8 cellular contexts compared by ENCODE assay signal in genomic region chr2:221572180-221572820, GRCh38. TPM values are rescaled to one million over a fixed set of nuclear protein-coding genes. Genes with fewer than 3 reads are reported as not detected.
DNase-seq lines count a peak whose midpoint lies in the region; TF ChIP-seq lines count a peak whose summit lies in the region.

Gene EPHA4 (minus strand): TSS chr2:221572304. CDS start chr2:221572248, 56 bp downstream.

- TF ChIP-seq EP300 in SK-N-SH (IDR thresholded peaks at IDR 0.05; ENCODE audit: borderline replicate concordance in 1 of 2, low read depth in 1 of 2, low read length in 1 of 2) = no peak

- no peak within 1 kb of the TSS for H3K27ac Mint-ChIP-seq in activated naive CD8-positive, alpha-beta T cell

- H3K9me3 ChIP-seq in GM23248 (ENCODE audit: low read depth) (no peaks in the 10 kb centered on the region), SK-N-SH (no peaks in the 10 kb centered on the region)

- H3K4me3 Mint-ChIP-seq in activated naive CD8-positive, alpha-beta T cell = peak within 1 kb of the TSS; percentile 94

- peak within 1 kb of the TSS; percentile 45 for H3K27ac ChIP-seq in GM23248
- H3K27ac ChIP-seq in SK-N-SH (ENCODE audit: low read depth in 2 of 2, low read length in 1 of 2) = no peak within 1 kb of the TSS
- peak within 1 kb of the TSS; percentile 36 for H3K27ac ChIP-seq in substantia nigra (ENCODE audit: low read depth, low read length, poor library complexity, severe bottlenecking)

- H3K36me3 Mint-ChIP-seq in activated naive CD8-positive, alpha-beta T cell = no peaks in the 10 kb centered on the region

- DNase-seq in DMS79 (lab: John Stamatoyannopoulos, UW) (peak; percentile 47), GM23248 (peak; percentile 97), LHCN-M2 (ENCODE audit: low read depth) (peak; percentile 83), SK-N-SH (peak; percentile 93), glomerular endothelial cell (ENCODE audit: extremely low read depth, low read depth, low spot score) (no peak), occipital lobe (lab: John Stamatoyannopoulos, UW) (peak; percentile 79), substantia nigra (lab: John Stamatoyannopoulos, UW) (peak in 48 of 49 donors; percentile 16 to 94 (median 73))

- no peak for TF ChIP-seq RAD21 in SK-N-SH (IDR thresholded peaks at IDR 0.05; ENCODE audit: low read length)

- POLR2A ChIA-PET in SK-N-SH (lab: Yijun Ruan, JAX) = no interaction called here

- H3K27me3 ChIP-seq in GM23248 (replicated peaks; ENCODE audit: insufficient read depth) (no peaks in the 10 kb centered on the region), SK-N-SH (ENCODE audit: insufficient read depth) (peaks cover 53% of the 10 kb centered on the region)

- 2% methylated on average over 35 to 47 of the region's 59 CpGs for WGBS in GM23248 (ENCODE audit: low coverage in 1 of 2, low lambda C conversion rate in 2 of 2, missing lambda C conversion rate in 2 of 2), 2 experiments
- WGBS in SK-N-SH (ENCODE audit: low lambda C conversion rate) = 5% methylated on average over 17 of the region's 59 CpGs

- peak within 1 kb of the TSS; percentile 93 for H2AFZ ChIP-seq in GM23248
- H2AFZ ChIP-seq in SK-N-SH (ENCODE audit: low read depth) = peak within 1 kb of the TSS; percentile 88

- H3K4me1 Mint-ChIP-seq in activated naive CD8-positive, alpha-beta T cell (ENCODE audit: low read depth) = peaks cover 29% of the 10 kb centered on the region

- CTCF ChIA-PET in SK-N-SH (lab: Yijun Ruan, JAX) = interaction anchor here (1.1 to 2.7 kb wide), 9 partner anchors 12 to 1837 kb away, joined by 3 to 26 read pairs (median 11); no protein-coding TSS in a partner anchor

- H3K36me3 ChIP-seq in GM23248 (ENCODE audit: low read depth) = peaks cover 11% of the 10 kb centered on the region; the same call in 1 of the 2 replicates
- no peaks in the 10 kb centered on the region for H3K36me3 ChIP-seq in SK-N-SH (replicated peaks in 1 of 2; ENCODE audit: control insufficient read depth in 1 of 2, insufficient read depth in 2 of 2, low read length in 1 of 2)

- H3K4me3 ChIP-seq in GM23248 (peak within 1 kb of the TSS; percentile 92), SK-N-SH (ENCODE audit: low read depth in 2 of 2, low read length in 1 of 2) (peak within 1 kb of the TSS; percentile 50 to 74)

- TF ChIP-seq CTCF in SK-N-SH (IDR thresholded peaks at IDR 0.05) = peak; percentile 16; the same call in 1 of the 2 replicates

- H3K9me3 Mint-ChIP-seq in activated naive CD8-positive, alpha-beta T cell (ENCODE audit: low read depth) = no peaks in the 10 kb centered on the region

- peaks cover 36% of the 10 kb centered on the region for H3K27me3 Mint-ChIP-seq in activated naive CD8-positive, alpha-beta T cell

- H3K9ac ChIP-seq in GM23248 = peak within 1 kb of the TSS; percentile 79
- H3K9ac ChIP-seq in SK-N-SH = no peak within 1 kb of the TSS; the same call in 1 of the 2 replicates

- peak within 1 kb of the TSS; percentile 93 for H3K4me2 ChIP-seq in GM23248 (ENCODE audit: unreplicated experiment)
- peak within 1 kb of the TSS; percentile 93 for H3K4me2 ChIP-seq in SK-N-SH

- H3K4me1 ChIP-seq in GM23248 (ENCODE audit: insufficient read depth) (peaks cover 18% of the 10 kb centered on the region), SK-N-SH (ENCODE audit: control insufficient read depth in 1 of 2, insufficient read depth in 2 of 2, low read depth in 1 of 2, low read length in 1 of 2) (peaks cover 0 to 10% of the 10 kb centered on the region in 2 experiments; a peak in 1 of 4 replicates)

- no peaks in the 10 kb centered on the region for H3K9me2 ChIP-seq in GM23248 (ENCODE audit: insufficient read depth)
- H3K9me2 ChIP-seq in SK-N-SH = no peaks in the 10 kb centered on the region

- H3F3A ChIP-seq in GM23248 (ENCODE audit: insufficient read depth) (no peaks in the 10 kb centered on the region), SK-N-SH (replicated peaks; ENCODE audit: insufficient read depth) (peaks cover 5% of the 10 kb centered on the region)

- in situ Hi-C loops in GM23248 (cut with MboI) = loop anchor here (10.0 to 25.0 kb wide), 3 partner anchors 887 to 1835 kb away; no protein-coding TSS in a partner anchor

- H3K79me2 ChIP-seq in GM23248 (ENCODE audit: insufficient read depth) (peaks cover 46% of the 10 kb centered on the region), SK-N-SH (ENCODE audit: insufficient read depth) (no peaks in the 10 kb centered on the region)

- H4K20me1 ChIP-seq in GM23248 (ENCODE audit: insufficient read depth) = no peaks in the 10 kb centered on the region
- no peaks in the 10 kb centered on the region for H4K20me1 ChIP-seq in SK-N-SH (ENCODE audit: insufficient read depth)

TF ChIP-seq in SK-N-SH, 30 proteins besides CTCF, POLR2A, EP300 and RAD21:
- no peak for TF ChIP-seq POLR2AphosphoS5 (IDR thresholded peaks at IDR 0.05; ENCODE audit: low read depth, low read length)
- no peak for TF ChIP-seq SIN3A (IDR thresholded peaks at IDR 0.05; ENCODE audit: borderline replicate concordance, low read depth, low read length)
- TF ChIP-seq, protein P1, sequence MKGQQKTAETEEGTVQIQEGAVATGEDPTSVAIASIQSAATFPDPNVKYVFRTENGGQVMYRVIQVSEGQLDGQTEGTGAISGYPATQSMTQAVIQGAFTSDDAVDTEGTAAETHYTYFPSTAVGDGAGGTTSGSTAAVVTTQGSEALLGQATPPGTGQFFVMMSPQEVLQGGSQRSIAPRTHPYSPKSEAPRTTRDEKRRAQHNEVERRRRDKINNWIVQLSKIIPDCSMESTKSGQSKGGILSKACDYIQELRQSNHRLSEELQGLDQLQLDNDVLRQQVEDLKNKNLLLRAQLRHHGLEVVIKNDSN (IDR thresholded peaks at IDR 0.05; ENCODE audit: borderline replicate concordance, low read depth) = no peak
- no peak for TF ChIP-seq SMC3 (IDR thresholded peaks at IDR 0.05; ENCODE audit: low read depth, low read length)
- no peak for TF ChIP-seq TCF12 (IDR thresholded peaks at IDR 0.05)
- peak; percentile 95 for TF ChIP-seq PBX3 (IDR thresholded peaks at IDR 0.05)
- peak; percentile 41; the same call in 1 of the 2 replicates for TF ChIP-seq NFIC (IDR thresholded peaks at IDR 0.05; ENCODE audit: borderline replicate concordance)
- no peak for TF ChIP-seq RCOR1 (IDR thresholded peaks at IDR 0.05; ENCODE audit: low read length)
- TF ChIP-seq TEAD4 (IDR thresholded peaks at IDR 0.05; ENCODE audit: borderline replicate concordance, insufficient read depth) = no peak
- no peak for TF ChIP-seq FOXM1 (IDR thresholded peaks at IDR 0.05; ENCODE audit: low read depth)
- no peak for TF ChIP-seq TAF1 (IDR thresholded peaks at IDR 0.05; ENCODE audit: borderline replicate concordance, low read depth, low read length)
- TF ChIP-seq RFX5 (IDR thresholded peaks at IDR 0.05; ENCODE audit: low read length) = no peak
- no peak for TF ChIP-seq FOSL2 (IDR thresholded peaks at IDR 0.05; ENCODE audit: borderline replicate concordance, low read depth)

RNA-seq across cellular contexts. Expression of gene EPHA4, which starts in this region (rescaled TPM):
- 42.2 and 47.8 TPM in 2 replicates for total RNA-seq in GM23248 (2014; rRNA removed; shearing (Covaris generic))
- polyA plus RNA-seq in GM23248 (2016; fragmentation: Nextera tagmentation; extraction: Ambion mirVana) = 18.9 and 24.4 TPM in 2 replicates
- 6.6 and 17.4 TPM in 2 replicates for total RNA-seq in LHCN-M2 (2014; rRNA removed)
- 3.6 TPM for polyA plus RNA-seq in LHCN-M2 (2012)
- 0.73 and 0.90 TPM in 2 replicates for polyA plus RNA-seq in SK-N-SH (2012; rRNA removed)
- polyA plus RNA-seq in SK-N-SH (2012; cell fraction: cytosol; rRNA removed) = 0.62 and 0.76 TPM in 2 replicates
- polyA plus RNA-seq in SK-N-SH (2012; cell fraction: nucleus; rRNA removed) = 1.3 and 1.8 TPM in 2 replicates
- total RNA-seq in glomerular endothelial cell = 6.5 and 22.2 TPM in 2 replicates
- 259 TPM for total RNA-seq in occipital lobe

Comparison
In these comparisons a context has a peak if more than half of its experiments do, and no peak if none do; other contexts are left out.
1. H3K27ac ChIP-seq: peak in GM23248 (single experiment) and substantia nigra (single experiment); none in SK-N-SH (0 of 2).